Comparison of ENCODE assay signal across 9 cellular contexts in genomic region chr3:194269610-194270145, GRCh38.
DNase-seq lines count a peak whose midpoint lies in the region; ATAC-seq and TF ChIP-seq lines count a peak whose summit lies in the region.
"Had no signal": no experiment of that assay in that cellular context is flagged by ENCODE, and none has a peak within 500 bp of the region (broad histone marks: within the 10 kb centered on the region; RNA-seq: fewer than 3 reads in every experiment).

No MANE protein-coding gene starts in this region.

- no peaks in the 10 kb centered on the region for H3K36me3 Mint-ChIP-seq in nephron progenitor cell (ENCODE audit: low read depth)

- TF ChIP-seq CTCF in fibroblast of villous mesenchyme (IDR thresholded peaks at IDR 0.05; ENCODE audit: insufficient read depth, low read depth, low read length): peak; percentile 64
- no peak for TF ChIP-seq CTCF in nephron progenitor cell (IDR thresholded peaks at IDR 0.05)

- peaks cover 39% of the 10 kb centered on the region for H3K4me1 ChIP-seq in NT2/D1 (ENCODE audit: insufficient read depth, insufficient read length)

- no peaks in the 10 kb centered on the region for H3K36me3 ChIP-seq in NT2/D1 (ENCODE audit: insufficient read depth, insufficient read length, low read length)
- H3K36me3 ChIP-seq: SJSA1 had no signal

- H3K9ac ChIP-seq in NT2/D1 (ENCODE audit: insufficient read length, low read depth): peak overlapping the region; percentile 22

- H3K4me1 Mint-ChIP-seq in nephron progenitor cell: peaks cover 90% of the 10 kb centered on the region

- no peaks in the 10 kb centered on the region for H3K27me3 ChIP-seq in NT2/D1 (ENCODE audit: insufficient read depth, insufficient read length)
- H3K27me3 ChIP-seq: SJSA1 had no signal

- H3K9me3 ChIP-seq in NT2/D1 (ENCODE audit: insufficient read depth, low read length): no peaks in the 10 kb centered on the region
- H3K9me3 ChIP-seq: SJSA1 had no signal

- peak; percentile 80 for DNase-seq in AG08396 (ENCODE audit: low spot score)
- no peak for DNase-seq in NT2/D1 (ENCODE audit: low read depth, low spot score)
- DNase-seq in fibroblast of villous mesenchyme (ENCODE audit: low read depth): peak; percentile 86
- DNase-seq in nephron progenitor cell: peak; percentile 47

- no peak overlapping the region for H3K4me3 Mint-ChIP-seq in nephron progenitor cell

- H3K4me3 ChIP-seq in NT2/D1 (ENCODE audit: insufficient read length, low read depth) (no peak overlapping the region), fibroblast of villous mesenchyme (ENCODE audit: low read depth, low read length) (no peak overlapping the region)
- H3K4me3 ChIP-seq: SJSA1 had no signal

- ATAC-seq in GM18861 (IDR thresholded peaks at IDR 0.05; ENCODE audit: unreplicated experiment) (no peak), GM21526 (IDR thresholded peaks at IDR 0.05; ENCODE audit: low FRiP score, unreplicated experiment) (no peak), GM19397 (IDR thresholded peaks at IDR 0.05; ENCODE audit: unreplicated experiment) (no peak), HG03095 (IDR thresholded peaks at IDR 0.05; ENCODE audit: unreplicated experiment) (no peak)

- peaks cover 17% of the 10 kb centered on the region for H3K27me3 Mint-ChIP-seq in nephron progenitor cell (ENCODE audit: low read depth, poor library complexity)

- no peaks in the 10 kb centered on the region for H3K9me3 Mint-ChIP-seq in nephron progenitor cell

- no peak overlapping the region for H3K27ac Mint-ChIP-seq in nephron progenitor cell
